27 cellular contexts compared by ENCODE assay signal in genomic region chr18:59085126-59085794, GRCh38. TPM values are rescaled to one million over a fixed set of nuclear protein-coding genes. Genes with fewer than 3 reads are reported as not detected.
A peak's percentile ranks its signal among the peaks of the same experiment; 100 is the strongest.
DNase-seq lines count a peak whose midpoint lies in the region; ATAC-seq, FAIRE-seq and TF ChIP-seq lines count a peak whose summit lies in the region.
"Had no signal": no experiment of that assay in that cellular context is flagged by ENCODE, and none has a peak within 500 bp of the region (broad histone marks: within the 10 kb centered on the region; RNA-seq: fewer than 3 reads in every experiment).

No MANE protein-coding gene starts in this region.

- H3K27ac Mint-ChIP-seq in astrocyte (ENCODE audit: unreplicated experiment) = no peak overlapping the region
- H3K27ac Mint-ChIP-seq in T-helper 2 cell treated with Interferon-gamma antibody and Interleukin-4, amounts not matched to agents 5 μg/mL and 100 μg/mL, for 36 hours = no peak overlapping the region
- H3K27ac Mint-ChIP-seq: stimulated activated effector memory CD8-positive, alpha-beta T cell treated with anti-CD3 and anti-CD28 coated beads, Interleukin-12 subunit alpha, Interleukin-12 subunit beta, amount 100 ng/mL, for 72 hours had no signal

- peaks cover 7% of the 10 kb centered on the region for H3K27me3 Mint-ChIP-seq in astrocyte (ENCODE audit: low read depth, unreplicated experiment)
- H3K27me3 Mint-ChIP-seq in T-helper 2 cell treated with Interferon-gamma antibody and Interleukin-4, amounts not matched to agents 5 μg/mL and 100 μg/mL, for 36 hours (ENCODE audit: low read depth) = peaks cover 17% of the 10 kb centered on the region

- FAIRE-seq in astrocyte (lab: Jason Lieb, UNC) = no peak
- FAIRE-seq: colon, GM12878, kidney, urothelium cell line had no signal

- no peaks in the 10 kb centered on the region for H3K9me3 ChIP-seq in astrocyte (ENCODE audit: insufficient read depth, low read depth, low read length)
- H3K9me3 ChIP-seq: breast epithelium, esophagus squamous epithelium, lower lobe of right lung, mucosa of descending colon, prostate gland, suprapubic skin had no signal

- POLR2A ChIA-PET in GM10248 (lab: Yijun Ruan, JAX) = no interaction called here

- DNase-seq in GM10248 (ENCODE audit: extremely low spot score) = peak; percentile 29
- peak; percentile 58 for DNase-seq in NCI-H146 treated with DMSO at 0.1 percent for 48 hours (lab: John Stamatoyannopoulos, UW; ENCODE audit: unreplicated experiment)
- DNase-seq in astrocyte (ENCODE audit: low read depth) = no peak
- DNase-seq in activated CD4-positive, alpha-beta T cell treated with anti-CD3 and anti-CD28 coated beads for 1 hour = no peak
- DNase-seq in T-helper 2 cell treated with Interferon-gamma antibody and Interleukin-4, amounts not matched to agents 5 μg/mL and 100 μg/mL, for 36 hours (ENCODE audit: low spot score) = no peak
- DNase-seq: activated naive CD4-positive, alpha-beta T cell treated with Interleukin-2 at 50 U/mL for 16 hours; activated T-cell treated with anti-CD3 and anti-CD28 coated beads, Interleukin-2, amount 50 U/mL, for 4 hours; CD4-positive, alpha-beta memory T cell; effector memory CD4-positive, alpha-beta T cell; esophagus squamous epithelium; GOT3; kidney; lower lobe of right lung; mucosa of descending colon; NCI-H187; NCI-H510A had no signal

- H3K4me3 ChIP-seq in astrocyte (ENCODE audit: insufficient read depth, low read depth, low read length) = no peak overlapping the region
- H3K4me3 ChIP-seq: breast epithelium, esophagus squamous epithelium, GM12878, lower lobe of right lung, mucosa of descending colon, prostate gland, suprapubic skin had no signal

- CTCF ChIA-PET in GM10248 (lab: Yijun Ruan, JAX) = interaction anchor here (0.8 to 8.3 kb wide), 23 partner anchors 9 to 373 kb away, joined by 3 to 82 read pairs (median 5); no protein-coding TSS in a partner anchor

- H3K79me2 ChIP-seq in astrocyte (ENCODE audit: insufficient read depth, low read length) = no peaks in the 10 kb centered on the region

- H3K36me3 ChIP-seq in astrocyte (ENCODE audit: insufficient read depth, low read length) = no peaks in the 10 kb centered on the region
- H3K36me3 ChIP-seq: breast epithelium, esophagus squamous epithelium, lower lobe of right lung, prostate gland, suprapubic skin had no signal

- no peaks in the 10 kb centered on the region for H3K9me3 Mint-ChIP-seq in astrocyte (ENCODE audit: unreplicated experiment)
- H3K9me3 Mint-ChIP-seq in T-helper 2 cell treated with Interferon-gamma antibody and Interleukin-4, amounts not matched to agents 5 μg/mL and 100 μg/mL, for 36 hours = no peaks in the 10 kb centered on the region
- H3K9me3 Mint-ChIP-seq: activated T-cell treated with anti-CD3 and anti-CD28 coated beads, Interleukin-2, amount 50 U/mL, for 4 hours; CD4-positive, alpha-beta memory T cell; stimulated activated effector memory CD8-positive, alpha-beta T cell treated with anti-CD3 and anti-CD28 coated beads, Interleukin-12 subunit alpha, Interleukin-12 subunit beta, amount 100 ng/mL, for 72 hours had no signal

- ATAC-seq in GM21576 (IDR thresholded peaks at IDR 0.05; ENCODE audit: unreplicated experiment) (peak; percentile 56), GM21390 (IDR thresholded peaks at IDR 0.05; ENCODE audit: unreplicated experiment) (no peak)
- ATAC-seq: activated T-cell treated with anti-CD3 and anti-CD28 coated beads, Interleukin-2, amount 50 U/mL, for 4 hours; GM12878; lower lobe of right lung; mucosa of descending colon; Right ventricle myocardium inferior; stimulated activated effector memory CD8-positive, alpha-beta T cell treated with anti-CD3 and anti-CD28 coated beads, Interleukin-12 subunit alpha, Interleukin-12 subunit beta, amount 100 ng/mL, for 72 hours had no signal

- no peaks in the 10 kb centered on the region for H4K20me1 ChIP-seq in astrocyte (ENCODE audit: insufficient read depth, low read length)

- H3K36me3 Mint-ChIP-seq in astrocyte (ENCODE audit: low read depth, unreplicated experiment) = no peaks in the 10 kb centered on the region
- no peaks in the 10 kb centered on the region for H3K36me3 Mint-ChIP-seq in T-helper 2 cell treated with Interferon-gamma antibody and Interleukin-4, amounts not matched to agents 5 μg/mL and 100 μg/mL, for 36 hours (ENCODE audit: low read depth)
- H3K36me3 Mint-ChIP-seq: CD4-positive, alpha-beta memory T cell; stimulated activated effector memory CD8-positive, alpha-beta T cell treated with anti-CD3 and anti-CD28 coated beads, Interleukin-12 subunit alpha, Interleukin-12 subunit beta, amount 100 ng/mL, for 72 hours had no signal

- H3K4me1 ChIP-seq in astrocyte (ENCODE audit: insufficient read depth, low read length) = peaks cover 8% of the 10 kb centered on the region
- H3K4me1 ChIP-seq: breast epithelium, esophagus squamous epithelium, lower lobe of right lung, prostate gland, suprapubic skin had no signal

- H3K4me2 ChIP-seq in astrocyte (ENCODE audit: low read length) = peak overlapping the region; percentile 42

- no peak for TF ChIP-seq CTCF in GM10248 (IDR thresholded peaks at IDR 0.05; ENCODE audit: control extremely low read depth, extremely low read depth, low read depth, missing control alignments)
- no peak for TF ChIP-seq CTCF in astrocyte (IDR thresholded peaks at IDR 0.05; ENCODE audit: insufficient read depth, low read depth, low read length)

- H3K9ac ChIP-seq in astrocyte (ENCODE audit: low read length) = no peak overlapping the region

- no peak overlapping the region for H3K4me3 Mint-ChIP-seq in astrocyte (ENCODE audit: unreplicated experiment)
- no peak overlapping the region for H3K4me3 Mint-ChIP-seq in T-helper 2 cell treated with Interferon-gamma antibody and Interleukin-4, amounts not matched to agents 5 μg/mL and 100 μg/mL, for 36 hours
- H3K4me3 Mint-ChIP-seq: activated T-cell treated with anti-CD3 and anti-CD28 coated beads, Interleukin-2, amount 50 U/mL, for 4 hours; CD4-positive, alpha-beta memory T cell; stimulated activated effector memory CD8-positive, alpha-beta T cell treated with anti-CD3 and anti-CD28 coated beads, Interleukin-12 subunit alpha, Interleukin-12 subunit beta, amount 100 ng/mL, for 72 hours had no signal

- H3K27ac ChIP-seq in astrocyte (ENCODE audit: low read depth, low read length) = no peak overlapping the region
- H3K27ac ChIP-seq: breast epithelium, esophagus squamous epithelium, HL-60, lower lobe of right lung, prostate gland, suprapubic skin had no signal

- no peak overlapping the region for H2AFZ ChIP-seq in astrocyte (ENCODE audit: low read depth, low read length)

- H3K27me3 ChIP-seq in astrocyte (ENCODE audit: insufficient read depth, low read length) = peaks cover 9% of the 10 kb centered on the region
- H3K27me3 ChIP-seq: breast epithelium had no signal

- H3K4me1 Mint-ChIP-seq in astrocyte (ENCODE audit: low read depth, unreplicated experiment) = peaks cover 16% of the 10 kb centered on the region
- H3K4me1 Mint-ChIP-seq in T-helper 2 cell treated with Interferon-gamma antibody and Interleukin-4, amounts not matched to agents 5 μg/mL and 100 μg/mL, for 36 hours (ENCODE audit: low read depth) = peaks cover 3% of the 10 kb centered on the region

RNA-seq across cellular contexts. Expression of gene SEC11C, which starts 54.4 kb away (rescaled TPM):
- 38.0 and 39.9 TPM in 2 replicates for total RNA-seq in astrocyte

Comparison
In these comparisons a context has a peak if more than half of its experiments do, and no peak if none do; other contexts are left out.
1. DNase-seq: peak in GM10248 (single experiment) and NCI-H146 treated with DMSO at 0.1 percent for 48 hours (single experiment); none in astrocyte (single experiment), activated CD4-positive, alpha-beta T cell treated with anti-CD3 and anti-CD28 coated beads for 1 hour (single experiment) and T-helper 2 cell treated with Interferon-gamma antibody and Interleukin-4, amounts not matched to agents 5 μg/mL and 100 μg/mL, for 36 hours (single experiment).